ENCODE assay signal across 32 cellular contexts in the genomic region with DNA sequence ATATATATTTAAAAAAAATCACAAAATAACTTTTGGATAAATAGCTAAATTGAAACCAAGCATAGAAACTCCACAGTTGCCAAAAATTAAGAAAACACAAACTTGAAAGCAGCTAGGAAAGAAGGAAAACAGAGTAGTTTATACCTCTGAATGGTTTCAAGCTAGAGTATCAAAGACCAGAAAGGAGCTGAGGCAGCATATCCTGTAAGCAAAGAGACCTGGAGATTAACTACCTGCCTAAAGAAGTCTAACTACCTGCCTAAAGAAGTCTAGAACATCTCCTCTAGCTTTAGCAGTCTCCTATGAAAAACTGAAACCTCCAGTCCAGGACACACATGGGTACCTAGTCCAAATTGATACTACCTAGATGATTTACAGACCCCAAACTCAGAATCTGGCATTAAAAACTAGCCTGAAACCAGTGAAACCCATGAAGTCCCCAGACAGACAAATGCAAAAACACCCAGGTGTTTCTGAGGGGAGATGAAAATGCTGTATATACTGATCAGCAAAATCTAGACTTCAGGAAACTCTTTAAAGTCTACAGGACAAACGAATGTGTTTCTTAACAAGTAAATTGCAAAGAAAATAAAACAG. TPM values are rescaled to one million over a fixed set of nuclear protein-coding genes. Genes with fewer than 3 reads are reported as not detected.
DNase-seq lines count a peak whose midpoint lies in the region; ATAC-seq, FAIRE-seq and TF ChIP-seq lines count a peak whose summit lies in the region.
"Had no signal": no experiment of that assay in that cellular context is flagged by ENCODE, and none has a peak within 500 bp of the region (broad histone marks: within the 10 kb centered on the region; RNA-seq: fewer than 3 reads in every experiment).

No MANE protein-coding gene starts in this region.

- DNase-seq in CD4-positive, CD25-positive, alpha-beta regulatory T cell, result no peak
- no peak for DNase-seq in GM18507 (ENCODE audit: extremely low spot score, insufficient read length, low read depth)
- DNase-seq in central memory CD8-positive, alpha-beta T cell (ENCODE audit: low spot score in 2 of 2), result no peak
- DNase-seq in heart right ventricle, result no peak
- no peak for DNase-seq in central memory CD4-positive, alpha-beta T cell
- DNase-seq in adrenal gland, result no peak
- DNase-seq: activated CD4-positive, alpha-beta memory T cell treated with anti-CD3 and anti-CD28 coated beads for 36 hours; activated gamma-delta T cell treated with Interleukin-2 at 50 U/mL for 16 hours; activated T-cell treated with anti-CD3 and anti-CD28 coated beads for 4 hours; colonic mucosa; DMS79; effector memory CD4-positive, alpha-beta T cell; GDM1; head of caudate nucleus; kidney glomerular epithelial cell; lower lobe of right lung; MV-4-11; NCI-H146; NCI-H2107; nephron progenitor cell; pancreas; retina; spleen; T-cell; transverse colon had no signal

- no peaks in the 10 kb centered on the region for H3K9me3 ChIP-seq in CD4-positive, CD25-positive, alpha-beta regulatory T cell (ENCODE audit: control insufficient read depth in 2 of 2, low read length in 2 of 2)
- H3K9me3 ChIP-seq in heart right ventricle, result no peaks in the 10 kb centered on the region
- H3K9me3 ChIP-seq in adrenal gland (replicated peaks in 1 of 3), result no peaks in the 10 kb centered on the region
- H3K9me3 ChIP-seq: BLaER1, breast epithelium, colonic mucosa, lower lobe of right lung, pancreas, spleen, transverse colon had no signal

- H3K4me1 Mint-ChIP-seq in CD4-positive, CD25-positive, alpha-beta regulatory T cell, result peaks cover 28 to 50% (median 39%) of the 10 kb centered on the region in 4 donors
- H3K4me1 Mint-ChIP-seq in central memory CD8-positive, alpha-beta T cell, result peaks cover 30% of the 10 kb centered on the region

- ATAC-seq in CD4-positive, CD25-positive, alpha-beta regulatory T cell (ENCODE audit: low read depth in 2 of 2), result no peak
- ATAC-seq in HG03354 (IDR thresholded peaks at IDR 0.05; ENCODE audit: poor library complexity, severe bottlenecking, unreplicated experiment), result peak; percentile 82
- ATAC-seq in central memory CD8-positive, alpha-beta T cell (replicated peaks; ENCODE audit: extremely low read depth, poor library complexity, severe bottlenecking), result no peak
- ATAC-seq in heart right ventricle, result no peak
- ATAC-seq in HG02623 (IDR thresholded peaks at IDR 0.05; ENCODE audit: unreplicated experiment), result no peak
- ATAC-seq: lower lobe of right lung, pancreas, T-cell had no signal

- no peak overlapping the region for H3K4me3 ChIP-seq in CD4-positive, CD25-positive, alpha-beta regulatory T cell (ENCODE audit: low read depth, low read length)
- H3K4me3 ChIP-seq in heart right ventricle, result no peak overlapping the region
- H3K4me3 ChIP-seq in adrenal gland, result no peak overlapping the region
- H3K4me3 ChIP-seq: BLaER1, breast epithelium, colonic mucosa, lower lobe of right lung, pancreas, spleen, transverse colon had no signal

- TF ChIP-seq CTCF in heart right ventricle (IDR thresholded peaks at IDR 0.05) (no peak), adrenal gland (IDR thresholded peaks at IDR 0.05) (no peak)

- TF ChIP-seq POLR2A in adrenal gland (IDR thresholded peaks at IDR 0.05), result no peak

- FAIRE-seq in GM18507 (lab: Jason Lieb, UNC), result peak; percentile 26
- FAIRE-seq: H54, HTR-8/SVneo, pancreas had no signal

- 75 to 86% methylated on average over 1 of the region's 1 CpG for WGBS in heart right ventricle, 2 donors
- WGBS in adrenal gland, 4 donors, result 69 to 78% (median 75%) methylated on average over 1 of the region's 1 CpG

- no peaks in the 10 kb centered on the region for H3K4me1 ChIP-seq in CD4-positive, CD25-positive, alpha-beta regulatory T cell (ENCODE audit: control insufficient read depth, insufficient read depth, low read length, poor library complexity, severe bottlenecking)
- H3K4me1 ChIP-seq in heart right ventricle, result peaks cover 4 to 34% (median 16%) of the 10 kb centered on the region in 9 donors
- peaks cover 9 to 43% of the 10 kb centered on the region in 2 donors for H3K4me1 ChIP-seq in adrenal gland (replicated peaks in 1 of 2)
- H3K4me1 ChIP-seq: BLaER1, breast epithelium, colonic mucosa, pancreas had no signal

- intact Hi-C loops in heart right ventricle (cut with DNase I), result no loop called here
- intact Hi-C loops in adrenal gland (cut with DNase I), result no loop called here

- H3K27ac ChIP-seq in CD4-positive, CD25-positive, alpha-beta regulatory T cell (ENCODE audit: insufficient read depth, low read length, poor library complexity, severe bottlenecking), result no peak overlapping the region
- H3K27ac ChIP-seq in heart right ventricle, result no peak overlapping the region
- H3K27ac ChIP-seq in adrenal gland, result no peak overlapping the region
- H3K27ac ChIP-seq: BLaER1, breast epithelium, colonic mucosa, lower lobe of right lung, pancreas, RWPE1, spleen, transverse colon had no signal

- H3K36me3 Mint-ChIP-seq in CD4-positive, CD25-positive, alpha-beta regulatory T cell, result peaks cover 16% of the 10 kb centered on the region
- peaks cover 17% of the 10 kb centered on the region for H3K36me3 Mint-ChIP-seq in central memory CD8-positive, alpha-beta T cell (ENCODE audit: insufficient read depth)

- no peaks in the 10 kb centered on the region for H3K36me3 ChIP-seq in CD4-positive, CD25-positive, alpha-beta regulatory T cell (ENCODE audit: control insufficient read depth, insufficient read depth, low read length)
- peaks cover 0 to 52% (median 12%) of the 10 kb centered on the region in 9 donors for H3K36me3 ChIP-seq in heart right ventricle
- H3K36me3 ChIP-seq in adrenal gland (replicated peaks in 1 of 2), result peaks cover 0 to 8% of the 10 kb centered on the region in 2 donors
- H3K36me3 ChIP-seq: breast epithelium, colonic mucosa, pancreas had no signal

- H3K4me3 Mint-ChIP-seq in CD4-positive, CD25-positive, alpha-beta regulatory T cell, result peak overlapping the region in 1 of 4 donors; percentile 54
- H3K4me3 Mint-ChIP-seq in central memory CD8-positive, alpha-beta T cell, result no peak overlapping the region
- H3K4me3 Mint-ChIP-seq: activated CD4-positive, alpha-beta memory T cell treated with anti-CD3 and anti-CD28 coated beads for 36 hours; nephron progenitor cell; T-cell had no signal

- no peaks in the 10 kb centered on the region for H3K9me3 Mint-ChIP-seq in CD4-positive, CD25-positive, alpha-beta regulatory T cell
- H3K9me3 Mint-ChIP-seq in central memory CD8-positive, alpha-beta T cell, result no peaks in the 10 kb centered on the region
- H3K9me3 Mint-ChIP-seq: activated CD4-positive, alpha-beta memory T cell treated with anti-CD3 and anti-CD28 coated beads for 36 hours; T-cell had no signal

- H3K27ac Mint-ChIP-seq in CD4-positive, CD25-positive, alpha-beta regulatory T cell, result peak overlapping the region in 2 of 3 donors; percentile 35 to 39
- peak overlapping the region; percentile 19 for H3K27ac Mint-ChIP-seq in central memory CD8-positive, alpha-beta T cell (ENCODE audit: low read depth)
- H3K27ac Mint-ChIP-seq: activated CD4-positive, alpha-beta memory T cell treated with anti-CD3 and anti-CD28 coated beads for 36 hours; nephron progenitor cell had no signal

- H3K27me3 ChIP-seq in CD4-positive, CD25-positive, alpha-beta regulatory T cell (ENCODE audit: control insufficient read depth, insufficient read depth, low read length), result no peaks in the 10 kb centered on the region
- H3K27me3 ChIP-seq in heart right ventricle (no peaks in the 10 kb centered on the region), adrenal gland (no peaks in the 10 kb centered on the region)
- H3K27me3 ChIP-seq: BLaER1, breast epithelium, colonic mucosa, pancreas, spleen, transverse colon had no signal

- H3K27me3 Mint-ChIP-seq in CD4-positive, CD25-positive, alpha-beta regulatory T cell, result no peaks in the 10 kb centered on the region
- no peaks in the 10 kb centered on the region for H3K27me3 Mint-ChIP-seq in central memory CD8-positive, alpha-beta T cell
- H3K27me3 Mint-ChIP-seq: activated CD4-positive, alpha-beta memory T cell treated with anti-CD3 and anti-CD28 coated beads for 36 hours; T-cell had no signal

RNA-seq across cellular contexts. Expression of a gene that starts 17.6 kb away (rescaled TPM):
- total RNA-seq in CD4-positive, CD25-positive, alpha-beta regulatory T cell, result 39.1 TPM
- polyA plus RNA-seq in CD4-positive, CD25-positive, alpha-beta regulatory T cell, result 10 to 100 TPM; 26.2 to 38.6 (median 30.5) TPM
- 10 to 100 TPM; 12.5 to 22.8 (median 17.9) TPM for total RNA-seq in heart right ventricle
- 1 to 10 TPM; 4.6 to 4.9 TPM for polyA plus RNA-seq in heart right ventricle
- 10 to 100 TPM; 18.8 to 63.4 (median 41.3) TPM for total RNA-seq in adrenal gland
- 10 to 100 TPM in 1 of 3 donors, 1 to 10 TPM in 2; 5.5 to 36.8 (median 6.8) TPM for polyA plus RNA-seq in adrenal gland
